In the genomic region with DNA sequence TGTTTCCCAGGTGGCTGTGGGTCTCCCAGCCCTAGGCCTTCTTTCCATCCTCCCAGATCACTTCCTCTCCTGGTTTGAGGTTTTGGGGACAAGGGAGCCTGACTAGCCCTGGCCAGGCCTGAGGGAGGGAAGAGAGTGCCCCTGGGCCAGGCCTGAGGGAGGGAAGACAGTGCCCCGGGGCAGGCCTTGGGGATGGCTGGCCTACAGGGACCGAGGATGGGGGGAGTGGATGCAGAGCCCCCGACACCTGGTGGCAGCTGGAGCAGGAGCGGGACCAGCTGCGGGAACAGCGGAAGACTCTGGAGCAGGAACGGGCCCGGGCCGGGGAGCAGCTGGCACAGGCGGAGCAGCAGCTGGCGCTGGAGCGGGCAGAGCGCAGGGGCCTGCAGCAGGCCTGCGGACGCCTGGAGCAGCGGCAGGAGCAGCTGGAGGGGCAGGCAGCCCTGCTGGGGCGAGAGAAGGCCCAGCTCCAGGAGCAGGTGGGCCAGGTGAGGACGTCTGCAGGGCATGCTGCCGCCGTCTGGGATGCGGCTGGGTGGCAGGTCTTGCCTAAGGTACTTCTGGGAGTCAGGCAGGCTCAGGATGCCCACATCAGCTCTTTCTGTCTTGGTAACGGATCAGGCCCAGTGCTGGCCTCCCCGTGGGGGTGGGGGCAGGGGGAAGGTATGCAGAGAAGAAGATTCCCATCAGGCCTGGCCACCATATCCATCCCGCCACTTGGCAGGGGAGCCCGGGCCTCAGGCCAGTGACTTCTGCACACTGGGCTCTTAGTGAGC, we compare ENCODE assay signal across 18 cellular contexts. TPM values are rescaled to one million over a fixed set of nuclear protein-coding genes. Genes with fewer than 3 reads are reported as not detected.
DNase-seq lines count a peak whose midpoint lies in the region; ATAC-seq, FAIRE-seq and TF ChIP-seq lines count a peak whose summit lies in the region.
"Had no signal": no experiment of that assay in that cellular context is flagged by ENCODE, and none has a peak within 500 bp of the region (broad histone marks: within the 10 kb centered on the region; RNA-seq: fewer than 3 reads in every experiment).

No MANE protein-coding gene starts in this region.

- H3K36me3 Mint-ChIP-seq in WTC11 (no peaks in the 10 kb centered on the region), mesothelial cell of epicardium (no peaks in the 10 kb centered on the region)
- no peaks in the 10 kb centered on the region for H3K36me3 Mint-ChIP-seq in activated naive CD8-positive, alpha-beta T cell treated with anti-CD3 and anti-CD28 coated beads for 36 hours

- POLR2A ChIA-PET in WTC11 (lab: Charles Lee) = no interaction called here

- TF ChIP-seq CTCF in heart right ventricle (IDR thresholded peaks at IDR 0.05) = no peak
- TF ChIP-seq CTCF in WTC11 (IDR thresholded peaks at IDR 0.05) = no peak
- no peak for TF ChIP-seq CTCF in mesothelial cell of epicardium (IDR thresholded peaks at IDR 0.05; ENCODE audit: unreplicated experiment)
- TF ChIP-seq CTCF in uterus (IDR thresholded peaks at IDR 0.05) = no peak

- H3K27me3 ChIP-seq in heart right ventricle (peaks cover 0 to 7% (median 0%) of the 10 kb centered on the region in 7 donors), uterus (no peaks in the 10 kb centered on the region)

- CTCF ChIA-PET in WTC11 (lab: Charles Lee) = no interaction called here

- H3K4me1 Mint-ChIP-seq in WTC11 (no peaks in the 10 kb centered on the region), mesothelial cell of epicardium (no peaks in the 10 kb centered on the region)
- no peaks in the 10 kb centered on the region for H3K4me1 Mint-ChIP-seq in activated naive CD8-positive, alpha-beta T cell treated with anti-CD3 and anti-CD28 coated beads for 36 hours

- TF ChIP-seq POLR2A in uterus (IDR thresholded peaks at IDR 0.05) = no peak

- FAIRE-seq in HTR-8/SVneo (lab: Jason Lieb, UNC) = no peak
- FAIRE-seq: islet of Langerhans had no signal

- H3K4me3 Mint-ChIP-seq in WTC11 (no peak overlapping the region), mesothelial cell of epicardium (no peak overlapping the region)
- no peak overlapping the region for H3K4me3 Mint-ChIP-seq in activated naive CD8-positive, alpha-beta T cell treated with anti-CD3 and anti-CD28 coated beads for 36 hours
- H3K4me3 Mint-ChIP-seq: activated T-cell treated with anti-CD3 and anti-CD28 coated beads, Interleukin-2, amount 50 U/mL, for 4 hours; T-helper 2 cell treated with Interferon-gamma antibody and Interleukin-4, amounts not matched to agents 5 μg/mL and 100 μg/mL, for 36 hours had no signal

- H3K27me3 Mint-ChIP-seq in WTC11 (ENCODE audit: low read depth) = no peaks in the 10 kb centered on the region
- H3K27me3 Mint-ChIP-seq in mesothelial cell of epicardium (ENCODE audit: low read depth) = peaks cover 19% of the 10 kb centered on the region
- no peaks in the 10 kb centered on the region for H3K27me3 Mint-ChIP-seq in activated naive CD8-positive, alpha-beta T cell treated with anti-CD3 and anti-CD28 coated beads for 36 hours

- H3K9me3 Mint-ChIP-seq in WTC11 = peaks cover 5% of the 10 kb centered on the region; the same call in 1 of the 2 replicates
- H3K9me3 Mint-ChIP-seq in mesothelial cell of epicardium = peaks cover 5% of the 10 kb centered on the region
- H3K9me3 Mint-ChIP-seq in activated naive CD8-positive, alpha-beta T cell treated with anti-CD3 and anti-CD28 coated beads for 36 hours = no peaks in the 10 kb centered on the region
- H3K9me3 Mint-ChIP-seq: T-helper 2 cell treated with Interferon-gamma antibody and Interleukin-4, amounts not matched to agents 5 μg/mL and 100 μg/mL, for 36 hours had no signal

- peak; percentile 69 for DNase-seq in cardiac septum (ENCODE audit: low spot score)
- DNase-seq in heart right ventricle = no peak
- peak; percentile 8 for DNase-seq in WTC11 (ENCODE audit: low spot score)
- peak; percentile 17 to 34 for DNase-seq in mesothelial cell of epicardium (ENCODE audit: low spot score in 2 of 2, unreplicated experiment in 2 of 2)
- DNase-seq in uterus = peak; percentile 11
- DNase-seq in HTR-8/SVneo (ENCODE audit: insufficient read length, low spot score) = no peak
- DNase-seq in activated naive CD8-positive, alpha-beta T cell treated with anti-CD3 and anti-CD28 coated beads for 36 hours = no peak
- DNase-seq: amniotic stem cell, NCI-H2029 treated with DMSO at 0.1 percent for 48 hours, NCI-H774 had no signal

- H3K9me3 ChIP-seq in heart right ventricle (peaks cover 0 to 29% (median 16%) of the 10 kb centered on the region in 11 donors), uterus (no peaks in the 10 kb centered on the region)
- H3K9me3 ChIP-seq: prostate gland had no signal

- H3K4me3 ChIP-seq in heart right ventricle (no peak overlapping the region), uterus (no peak overlapping the region)
- H3K4me3 ChIP-seq: prostate gland had no signal

- H3K4me1 ChIP-seq in heart right ventricle = no peaks in the 10 kb centered on the region
- H3K4me1 ChIP-seq in uterus = no peaks in the 10 kb centered on the region
- H3K4me1 ChIP-seq: prostate gland had no signal

- H3K27ac Mint-ChIP-seq in WTC11 (no peak overlapping the region), mesothelial cell of epicardium (no peak overlapping the region)
- no peak overlapping the region for H3K27ac Mint-ChIP-seq in activated naive CD8-positive, alpha-beta T cell treated with anti-CD3 and anti-CD28 coated beads for 36 hours
- H3K27ac Mint-ChIP-seq: T-helper 2 cell treated with Interferon-gamma antibody and Interleukin-4, amounts not matched to agents 5 μg/mL and 100 μg/mL, for 36 hours had no signal

- 84 to 89% methylated on average over 23 to 25 of the region's 25 CpGs for WGBS in heart right ventricle, 2 donors

- no peaks in the 10 kb centered on the region for H3K36me3 ChIP-seq in heart right ventricle
- H3K36me3 ChIP-seq in uterus = no peaks in the 10 kb centered on the region
- H3K36me3 ChIP-seq: prostate gland had no signal

- no peak for ATAC-seq in heart right ventricle
- no peak for ATAC-seq in WTC11
- ATAC-seq in GM21526 (IDR thresholded peaks at IDR 0.05; ENCODE audit: low FRiP score, unreplicated experiment) = no peak
- ATAC-seq: activated T-cell treated with anti-CD3 and anti-CD28 coated beads, Interleukin-2, amount 50 U/mL, for 4 hours had no signal

- H3K27ac ChIP-seq in heart right ventricle (no peak overlapping the region), uterus (no peak overlapping the region)
- H3K27ac ChIP-seq: prostate gland had no signal

- intact Hi-C loops in cardiac septum (cut with DNase I) = no loop called here
- intact Hi-C loops in heart right ventricle (cut with DNase I) = no loop called here
- intact Hi-C loops in uterus (cut with DNase I; ENCODE audit: low total_unique reads) = no loop called here

TF ChIP-seq in WTC11, 78 proteins besides CTCF, POLR2A, EP300 and RAD21:
- TF ChIP-seq GABPB1 (CRISPR knock-in tag; IDR thresholded peaks at IDR 0.05) (no peak), MXD4 (CRISPR knock-in tag; IDR thresholded peaks at IDR 0.05; ENCODE audit: borderline replicate concordance) (no peak)

RNA-seq across cellular contexts. Expression of gene CROCC2, which starts 29.2 kb away (rescaled TPM):
- total RNA-seq in cardiac septum = not detected
- total RNA-seq in heart right ventricle = not detected
- polyA plus RNA-seq in heart right ventricle = under 1 TPM in 1 of 2 donors, not detected in 1; 0.06 TPM
- not detected in 3 replicates for total RNA-seq in WTC11 (2021)
- 0.16 to 0.32 TPM (median 0.16 TPM) in 3 replicates for total RNA-seq in mesothelial cell of epicardium
- 1 to 10 TPM in 2 of 4 donors, under 1 TPM in 1, not detected in 1; 0.79 to 2.6 (median 1.8) TPM for total RNA-seq in uterus
- total RNA-seq in activated naive CD8-positive, alpha-beta T cell treated with anti-CD3 and anti-CD28 coated beads for 36 hours = not detected
- total RNA-seq: activated T-cell treated with anti-CD3 and anti-CD28 coated beads, Interleukin-2, amount 50 U/mL, for 4 hours; HT1080; temporal lobe had no signal

RNA-seq across cellular contexts. Expression of gene MAB21L4, which starts 39.3 kb away (rescaled TPM):
- total RNA-seq in cardiac septum = not detected
- under 1 TPM in 2 of 10 donors, not detected in 8; 0.29 to 0.32 TPM for total RNA-seq in heart right ventricle
- under 1 TPM in 1 of 2 donors, not detected in 1; 0.06 TPM for polyA plus RNA-seq in heart right ventricle
- total RNA-seq in WTC11 (2021) = not detected in 3 replicates
- 2.0 to 3.2 TPM (median 2.4 TPM) in 3 replicates for total RNA-seq in mesothelial cell of epicardium
- under 1 TPM in 1 of 4 donors, not detected in 3; 0.97 TPM for total RNA-seq in uterus
- not detected for total RNA-seq in activated naive CD8-positive, alpha-beta T cell treated with anti-CD3 and anti-CD28 coated beads for 36 hours
- total RNA-seq: activated T-cell treated with anti-CD3 and anti-CD28 coated beads, Interleukin-2, amount 50 U/mL, for 4 hours; HT1080; RPMI7951; temporal lobe had no signal

Comparison
In these comparisons a context has a peak if more than half of its experiments do, and no peak if none do; other contexts are left out.
1. DNase-seq: peak in cardiac septum (single experiment), WTC11 (single experiment), mesothelial cell of epicardium (2 of 2) and uterus (2 of 2); none in heart right ventricle (0 of 2), HTR-8/SVneo (single experiment) and activated naive CD8-positive, alpha-beta T cell treated with anti-CD3 and anti-CD28 coated beads for 36 hours (single experiment).